ENCODE assay signal across 20 cellular contexts in the genomic region with DNA sequence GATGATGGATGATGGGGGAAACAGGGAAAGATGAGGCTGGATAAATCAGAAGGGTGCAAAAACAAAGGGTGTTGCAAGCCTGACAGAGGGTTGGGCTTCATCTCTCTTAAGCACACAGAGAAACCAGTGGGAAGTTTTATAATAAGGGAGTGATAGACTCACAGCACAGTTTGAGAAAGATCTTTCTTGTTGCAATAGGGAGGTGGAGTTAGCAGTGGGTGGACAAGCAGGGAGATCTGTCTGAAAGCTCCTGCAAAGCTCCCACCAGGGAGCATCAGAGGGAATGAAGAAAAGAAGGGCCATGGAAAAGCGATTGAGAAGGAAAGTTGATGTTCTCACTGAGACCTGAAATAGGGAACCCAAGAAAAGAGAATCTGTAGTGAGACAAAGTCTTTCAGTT.
"Had no signal": no experiment of that assay in that cellular context is flagged by ENCODE, and none has a peak within 500 bp of the region (broad histone marks: within the 10 kb centered on the region; RNA-seq: fewer than 3 reads in every experiment).

No MANE protein-coding gene starts in this region.

- H3K27ac ChIP-seq: colonic mucosa, left ventricle myocardium inferior, lower lobe of right lung, right atrium auricular region, sigmoid colon, skin epidermis, stomach had no signal

- DNase-seq: colonic mucosa; dermis blood vessel endothelial cell; foreskin melanocyte; kidney; left cardiac atrium; left ventricle myocardium inferior; lower lobe of right lung; midbrain; posterior cingulate gyrus; sigmoid colon; stimulated activated CD4-positive, alpha-beta T cell treated with anti-CD3 and anti-CD28 coated beads, Interleukin-12 subunit alpha, Interleukin-12 subunit beta, amount 100 ng/mL, for 4 hours; stimulated activated naive CD4-positive, alpha-beta T cell; stomach; substantia nigra had no signal

- H3K4me3 Mint-ChIP-seq: memory B cell, nephron, type B pancreatic cell had no signal

- H3K36me3 ChIP-seq: colonic mucosa, left ventricle myocardium inferior, lower lobe of right lung, right atrium auricular region, sigmoid colon, stomach had no signal

- H2AFZ ChIP-seq: hepatocyte had no signal

- H3K27me3 ChIP-seq: colonic mucosa, hepatocyte, right atrium auricular region had no signal

- H3K36me3 Mint-ChIP-seq: memory B cell, type B pancreatic cell had no signal

- H3K9me3 ChIP-seq: colonic mucosa, lower lobe of right lung, right atrium auricular region, sigmoid colon had no signal

- H3K79me2 ChIP-seq: hepatocyte had no signal

- H3K9me3 Mint-ChIP-seq: memory B cell, nephron, type B pancreatic cell had no signal

- H3K4me2 ChIP-seq: hepatocyte had no signal

- H3K4me3 ChIP-seq: colonic mucosa, hepatocyte, left ventricle myocardium inferior, lower lobe of right lung, right atrium auricular region, sigmoid colon, skin epidermis, stomach had no signal

- H3K27ac Mint-ChIP-seq: memory B cell, nephron, type B pancreatic cell had no signal

- ATAC-seq: left cardiac atrium, lower lobe of right lung had no signal
